In the genomic region with DNA sequence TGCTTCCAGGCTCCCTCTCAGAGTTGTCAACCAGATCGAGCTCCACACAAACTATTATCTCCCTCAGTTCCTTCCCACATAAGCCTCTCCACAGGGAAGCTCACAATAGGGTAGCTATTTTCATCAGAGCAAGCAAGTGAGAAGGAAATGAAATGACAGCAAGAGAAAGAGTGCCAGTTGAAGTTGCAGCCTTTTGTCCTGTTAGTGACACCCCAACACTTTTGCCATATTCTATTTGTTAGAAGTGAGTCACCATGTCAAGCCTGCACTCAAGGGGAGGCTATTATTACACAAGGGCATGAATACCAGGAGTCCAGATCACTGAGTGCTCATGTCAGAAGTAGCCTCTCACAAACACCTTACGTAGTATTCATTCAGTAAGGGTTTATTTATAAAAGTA, we compare ENCODE assay signal across 20 cellular contexts.
A peak's percentile ranks its signal among the peaks of the same experiment; 100 is the strongest.
DNase-seq lines count a peak whose midpoint lies in the region; ATAC-seq and TF ChIP-seq lines count a peak whose summit lies in the region.
"Had no signal": no experiment of that assay in that cellular context is flagged by ENCODE, and none has a peak within 500 bp of the region (broad histone marks: within the 10 kb centered on the region; RNA-seq: fewer than 3 reads in every experiment).

No MANE protein-coding gene starts in this region.

- H3K27me3 ChIP-seq in right atrium auricular region = no peaks in the 10 kb centered on the region
- no peaks in the 10 kb centered on the region for H3K27me3 ChIP-seq in testis

- no peak for TF ChIP-seq POLR2A in testis (IDR thresholded peaks at IDR 0.05)

- H3K27ac Mint-ChIP-seq in natural killer cell treated with Interleukin-12 subunit alpha and Interleukin-12 subunit beta and Interleukin-15 and Interleukin-18, amount 100 ng/mL, for 72 hours = no peak overlapping the region
- H3K27ac Mint-ChIP-seq: CD8-positive, alpha-beta memory T cell; effector memory CD8-positive, alpha-beta T cell had no signal

- H3K36me3 ChIP-seq in right atrium auricular region (no peaks in the 10 kb centered on the region), testis (ENCODE audit: low read depth, missing control alignments) (no peaks in the 10 kb centered on the region)

- no peaks in the 10 kb centered on the region for H3K4me1 Mint-ChIP-seq in natural killer cell treated with Interleukin-12 subunit alpha and Interleukin-12 subunit beta and Interleukin-15 and Interleukin-18, amount 100 ng/mL, for 72 hours (ENCODE audit: low read depth in 2 of 2)
- H3K4me1 Mint-ChIP-seq: CD8-positive, alpha-beta memory T cell had no signal

- H3K4me3 Mint-ChIP-seq in natural killer cell treated with Interleukin-12 subunit alpha and Interleukin-12 subunit beta and Interleukin-15 and Interleukin-18, amount 100 ng/mL, for 72 hours = no peak overlapping the region
- H3K4me3 Mint-ChIP-seq: CD8-positive, alpha-beta memory T cell; effector memory CD8-positive, alpha-beta T cell had no signal

- no peaks in the 10 kb centered on the region for H3K27me3 Mint-ChIP-seq in natural killer cell treated with Interleukin-12 subunit alpha and Interleukin-12 subunit beta and Interleukin-15 and Interleukin-18, amount 100 ng/mL, for 72 hours
- H3K27me3 Mint-ChIP-seq: CD8-positive, alpha-beta memory T cell; effector memory CD8-positive, alpha-beta T cell had no signal

- no peak for ATAC-seq in natural killer cell treated with Interleukin-12 subunit alpha and Interleukin-12 subunit beta and Interleukin-15 and Interleukin-18, amount 100 ng/mL, for 72 hours
- ATAC-seq in GM18519 (IDR thresholded peaks at IDR 0.05; ENCODE audit: low FRiP score, unreplicated experiment) = no peak
- ATAC-seq: effector memory CD8-positive, alpha-beta T cell; sciatic nerve had no signal

- H3K4me3 ChIP-seq in right atrium auricular region (no peak overlapping the region), testis (no peak overlapping the region)

- H3K9me3 ChIP-seq in right atrium auricular region = peaks cover 0 to 37% of the 10 kb centered on the region in 2 donors
- H3K9me3 ChIP-seq in testis = no peaks in the 10 kb centered on the region

- peaks cover 16% of the 10 kb centered on the region for H3K9me3 Mint-ChIP-seq in natural killer cell treated with Interleukin-12 subunit alpha and Interleukin-12 subunit beta and Interleukin-15 and Interleukin-18, amount 100 ng/mL, for 72 hours

- intact Hi-C loops in testis (cut with DNase I; ENCODE audit: low total_unique reads) = no loop called here

- no peaks in the 10 kb centered on the region for H3K36me3 Mint-ChIP-seq in natural killer cell treated with Interleukin-12 subunit alpha and Interleukin-12 subunit beta and Interleukin-15 and Interleukin-18, amount 100 ng/mL, for 72 hours
- H3K36me3 Mint-ChIP-seq: CD8-positive, alpha-beta memory T cell had no signal

- 87 to 90% methylated on average over 2 of the region's 2 CpGs for whole genome bisulfite sequencing in testis, 2 donors

- no peaks in the 10 kb centered on the region for H3K4me1 ChIP-seq in right atrium auricular region
- no peaks in the 10 kb centered on the region for H3K4me1 ChIP-seq in testis

- H3K27ac ChIP-seq in epithelial cell of prostate (no peak overlapping the region), right atrium auricular region (peak overlapping the region; percentile 47 to 80), testis (no peak overlapping the region)

- DNase-seq in AG08395 (ENCODE audit: low spot score) (peak; percentile 59), NCI-H226 (peak; percentile 9), epithelial cell of prostate (ENCODE audit: low read depth, low spot score) (peak; percentile 8), right atrium auricular region (ENCODE audit: low spot score) (no peak), testis (no peak)
- DNase-seq in activated T-cell treated with anti-CD3 and anti-CD28 coated beads, Interleukin-2, amount 50 U/mL, for 1 hour = no peak
- DNase-seq in natural killer cell treated with Interleukin-12 subunit alpha and Interleukin-12 subunit beta and Interleukin-15 and Interleukin-18, amount 100 ng/mL, for 72 hours (ENCODE audit: low spot score) = no peak
- DNase-seq: activated CD4-positive, alpha-beta T cell treated with anti-CD3 and anti-CD28 coated beads for 48 hours; activated naive CD4-positive, alpha-beta T cell treated with anti-CD3 and anti-CD28 coated beads, Interleukin-2, amount 50 U/mL, for 16 hours; activated T-cell treated with anti-CD3 and anti-CD28 coated beads for 4 hours; caudate nucleus; CD8-positive, alpha-beta memory T cell; effector memory CD8-positive, alpha-beta T cell; Karpas-422; NCI-H446 treated with DMSO at 0.1 percent for 48 hours; SIG-M5; stimulated activated CD4-positive, alpha-beta T cell treated with anti-CD3 and anti-CD28 coated beads, Interleukin-2, amount 100 ng/mL, for 24 hours; T1000 had no signal

- no peak for TF ChIP-seq CTCF in right atrium auricular region (IDR thresholded peaks at IDR 0.05)
- no peak for TF ChIP-seq CTCF in testis (IDR thresholded peaks at IDR 0.05)

Comparison
In these comparisons a context has a peak if more than half of its experiments do, and no peak if none do; other contexts are left out.
1. DNase-seq: peak in AG08395 (single experiment), NCI-H226 (single experiment) and epithelial cell of prostate (single experiment); none in right atrium auricular region (single experiment), activated T-cell treated with anti-CD3 and anti-CD28 coated beads, Interleukin-2, amount 50 U/mL, for 1 hour (single experiment), natural killer cell treated with Interleukin-12 subunit alpha and Interleukin-12 subunit beta and Interleukin-15 and Interleukin-18, amount 100 ng/mL, for 72 hours (single experiment) and testis (single experiment).
2. H3K27ac ChIP-seq: peak in right atrium auricular region (2 of 2); none in epithelial cell of prostate (single experiment) and testis (0 of 2).